Comparison of ENCODE assay signal across 8 cellular contexts in the genomic region with DNA sequence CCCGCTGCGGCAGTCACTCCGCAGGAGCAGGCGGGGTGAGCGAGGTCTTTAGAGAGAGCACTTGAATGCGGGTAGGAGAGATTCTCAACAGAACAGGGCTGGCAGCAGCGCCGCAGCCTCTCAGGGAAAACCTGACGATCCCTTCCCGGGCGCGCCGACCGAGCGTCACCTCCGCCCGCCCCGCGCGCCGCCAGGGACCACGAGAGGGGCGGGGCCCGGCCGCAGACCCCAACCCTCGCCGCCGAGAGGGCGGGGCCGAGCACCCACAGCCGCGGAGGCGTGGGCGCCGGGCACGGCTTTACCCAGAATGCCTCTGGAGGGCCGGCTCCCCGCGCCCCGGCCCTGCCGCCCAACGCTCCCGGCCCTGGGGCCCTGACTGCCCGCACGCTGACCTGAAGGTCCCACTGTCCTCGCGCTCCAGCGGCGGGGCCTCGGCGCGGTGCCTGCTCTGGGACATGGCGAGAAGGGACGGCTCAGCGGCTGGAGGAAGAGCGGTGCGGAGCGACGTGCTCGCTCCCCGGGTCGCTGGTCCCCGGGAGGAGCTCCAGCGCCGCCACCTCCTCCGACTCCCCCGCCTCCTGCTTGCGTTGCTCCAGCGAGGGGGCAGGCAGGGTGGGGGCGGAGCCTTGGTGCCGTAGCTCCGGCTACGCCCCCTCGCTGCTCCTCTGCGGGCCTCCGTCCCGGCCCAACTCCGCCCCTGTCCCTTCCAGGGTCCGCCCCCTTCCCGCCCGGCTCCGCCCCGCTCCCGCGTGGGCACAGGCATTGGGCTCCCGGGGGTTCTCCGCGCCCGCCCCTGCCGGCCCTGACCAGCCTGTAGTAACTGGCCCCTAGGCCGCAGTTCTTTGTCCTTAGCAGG. TPM values are rescaled to one million over a fixed set of nuclear protein-coding genes. Genes with fewer than 3 reads are reported as not detected.
DNase-seq lines count a peak whose midpoint lies in the region; ATAC-seq and TF ChIP-seq lines count a peak whose summit lies in the region.

A gene with protein sequence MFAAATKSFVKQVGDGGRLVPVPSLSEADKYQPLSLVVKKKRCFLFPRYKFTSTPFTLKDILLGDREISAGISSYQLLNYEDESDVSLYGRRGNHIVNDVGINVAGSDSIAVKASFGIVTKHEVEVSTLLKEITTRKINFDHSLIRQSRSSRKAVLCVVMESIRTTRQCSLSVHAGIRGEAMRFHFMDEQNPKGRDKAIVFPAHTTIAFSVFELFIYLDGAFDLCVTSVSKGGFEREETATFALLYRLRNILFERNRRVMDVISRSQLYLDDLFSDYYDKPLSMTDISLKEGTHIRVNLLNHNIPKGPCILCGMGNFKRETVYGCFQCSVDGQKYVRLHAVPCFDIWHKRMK (plus strand): TSS at position 805 of the 856 bp plus-strand sequence. CDS start 2,032 bp downstream, outside the sequence.
PRKRA (minus strand) TSS at position 602 of the 856 bp plus-strand sequence; CDS start at position 457, 145 bp downstream.

- peak; percentile 81 for ATAC-seq in HG03457 (IDR thresholded peaks at IDR 0.05; ENCODE audit: unreplicated experiment)

- H3K27me3 ChIP-seq in BJ (ENCODE audit: control insufficient read depth, insufficient read depth, low read length): no peaks in the 10 kb centered on the region
- H3K27me3 ChIP-seq in layer of hippocampus (ENCODE audit: control insufficient read depth, insufficient read depth, low read length): no peaks in the 10 kb centered on the region

- peak within 1 kb of the TSS; percentile 94 for H3K27ac ChIP-seq in cingulate gyrus (ENCODE audit: low read depth, low read length)
- peak within 1 kb of the TSS; percentile 98 for H3K27ac ChIP-seq in layer of hippocampus (ENCODE audit: low read depth, low read length)

- peak; percentile 80 for DNase-seq in BJ (ENCODE audit: low read depth)
- peak; percentile 64 for DNase-seq in GM19240 (ENCODE audit: insufficient read length, low spot score)
- DNase-seq in NCI-H524 (lab: John Stamatoyannopoulos, UW): peak; percentile 85 to 94
- peak; percentile 95 to 97 for DNase-seq in activated CD4-positive, alpha-beta T cell treated with anti-CD3 and anti-CD28 coated beads for 4 hours
- peak; percentile 85 to 94 (median 92) for DNase-seq in stimulated activated CD4-positive, alpha-beta T cell treated with anti-CD3 and anti-CD28 coated beads, Interleukin-1b, Interleukin-23, amount 100 ng/mL, for 24 hours (ENCODE audit: low read depth in 4 of 4, low spot score in 1 of 4)

- POLR2A ChIA-PET in BJ (lab: Charles Lee): interaction anchor here (0.6 to 1.1 kb wide), 5 partner anchors 21 to 339 kb away, joined by 3 read pairs; partner anchors contain the start of gene PLEKHA3

- CTCF ChIA-PET in BJ (lab: Yijun Ruan, JAX): interaction anchor here (1.3 to 1.8 kb wide), 2 partner anchors 19 to 36 kb away, joined by 5 to 8 read pairs; no protein-coding TSS in a partner anchor

- peaks cover 3% of the 10 kb centered on the region; the same call in 1 of the 2 replicates for H3K36me3 ChIP-seq in BJ (ENCODE audit: control insufficient read depth, insufficient read depth, low read length)

- no peak for TF ChIP-seq CTCF in BJ (IDR thresholded peaks at IDR 0.05; ENCODE audit: insufficient read depth, low read depth, low read length)

- peak within 1 kb of the TSS; percentile 80 for H3K4me3 ChIP-seq in BJ (ENCODE audit: low read depth, low read length)

RNA-seq across cellular contexts. Expression of the first gene that starts in this region (rescaled TPM):
- 1.5 and 2.8 TPM in 2 replicates for polyA plus RNA-seq in BJ (2011; rRNA removed)
- polyA minus RNA-seq in BJ (2011; rRNA and poly(A)+ RNA removed): 0.15 and 0.52 TPM in 2 replicates

RNA-seq across cellular contexts. Expression of gene PRKRA, which starts in this region (rescaled TPM):
- 30.4 and 51.6 TPM in 2 replicates for polyA plus RNA-seq in BJ (2011; rRNA removed)
- 15.3 and 22.7 TPM in 2 replicates for polyA minus RNA-seq in BJ (2011; rRNA and poly(A)+ RNA removed)

Comparison
In these comparisons a context has a peak if more than half of its experiments do, and no peak if none do; other contexts are left out.
1. Peak in every context shown above with its lines: DNase-seq, ATAC-seq, H3K4me3 ChIP-seq and H3K27ac ChIP-seq.